ENCODE assay signal across 30 cellular contexts in the genomic region with DNA sequence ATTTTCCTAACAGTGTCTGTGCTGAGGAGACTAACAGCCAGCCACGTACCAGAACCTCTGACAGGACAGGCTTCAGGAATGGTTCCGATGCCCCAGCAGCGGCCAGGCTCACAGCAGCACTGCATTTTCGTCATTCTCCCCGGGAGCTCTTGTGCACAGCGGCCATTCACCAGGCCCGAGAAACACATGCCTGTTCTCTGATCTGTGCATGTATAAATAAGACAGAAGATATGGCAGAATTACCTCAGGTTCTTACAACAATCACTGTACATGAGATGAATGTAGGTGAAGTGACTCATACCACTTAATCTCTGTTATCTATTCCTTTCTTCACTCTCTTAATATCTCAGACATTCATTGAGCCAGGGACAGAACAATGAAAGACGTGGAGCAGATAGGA.
"Had no signal": no experiment of that assay in that cellular context is flagged by ENCODE, and none has a peak within 500 bp of the region (broad histone marks: within the 10 kb centered on the region; RNA-seq: fewer than 3 reads in every experiment).

No MANE protein-coding gene starts in this region.

- H3K9me3 ChIP-seq: adrenal gland, breast epithelium, colonic mucosa, esophagus squamous epithelium, left lung, ovary, sigmoid colon, thoracic aorta, uterus had no signal

- H3K27ac ChIP-seq: adrenal gland, breast epithelium, colonic mucosa, epithelial cell of prostate, esophagus squamous epithelium, left lung, ovary, sigmoid colon, thoracic aorta, uterus, VCaP had no signal

- H3K27ac Mint-ChIP-seq: activated naive CD8-positive, alpha-beta T cell treated with anti-CD3 and anti-CD28 coated beads for 36 hours; nephron; progenitor cell of endocrine pancreas; stimulated activated effector memory CD8-positive, alpha-beta T cell treated with anti-CD3 and anti-CD28 coated beads, Interleukin-12 subunit alpha, Interleukin-12 subunit beta, amount 100 ng/mL, for 72 hours; stimulated activated naive CD8-positive, alpha-beta T cell treated with anti-CD3 and anti-CD28 coated beads, Interleukin-15, Interleukin-2, amounts not matched to agents 100 ng/mL and 50 ng/mL, for 24 hours; type B pancreatic cell had no signal

- H3K4me3 Mint-ChIP-seq: activated naive CD8-positive, alpha-beta T cell treated with anti-CD3 and anti-CD28 coated beads for 36 hours; nephron; stimulated activated effector memory CD8-positive, alpha-beta T cell treated with anti-CD3 and anti-CD28 coated beads, Interleukin-12 subunit alpha, Interleukin-12 subunit beta, amount 100 ng/mL, for 72 hours; stimulated activated naive CD8-positive, alpha-beta T cell treated with anti-CD3 and anti-CD28 coated beads, Interleukin-15, Interleukin-2, amounts not matched to agents 100 ng/mL and 50 ng/mL, for 24 hours; type B pancreatic cell had no signal

- FAIRE-seq: endometrium, small intestine, TTC549 had no signal

- H3K4me1 ChIP-seq: adrenal gland, breast epithelium, colonic mucosa, esophagus squamous epithelium, left lung, sigmoid colon, uterus had no signal

- H3K4me3 ChIP-seq: adrenal gland, breast epithelium, colonic mucosa, esophagus squamous epithelium, left lung, ovary, sigmoid colon, thoracic aorta, uterus had no signal

- H3K36me3 ChIP-seq: adrenal gland, breast epithelium, colonic mucosa, esophagus squamous epithelium, left lung, ovary, sigmoid colon, thoracic aorta, uterus had no signal

- H3K36me3 Mint-ChIP-seq: activated naive CD8-positive, alpha-beta T cell treated with anti-CD3 and anti-CD28 coated beads for 36 hours; stimulated activated effector memory CD8-positive, alpha-beta T cell treated with anti-CD3 and anti-CD28 coated beads, Interleukin-12 subunit alpha, Interleukin-12 subunit beta, amount 100 ng/mL, for 72 hours had no signal

- H3K27me3 ChIP-seq: adrenal gland, breast epithelium, colonic mucosa, esophagus squamous epithelium, left lung, ovary, sigmoid colon, uterus had no signal

- H3K9me3 Mint-ChIP-seq: activated naive CD8-positive, alpha-beta T cell treated with anti-CD3 and anti-CD28 coated beads for 36 hours; stimulated activated naive CD8-positive, alpha-beta T cell treated with anti-CD3 and anti-CD28 coated beads, Interleukin-15, Interleukin-2, amounts not matched to agents 100 ng/mL and 50 ng/mL, for 24 hours had no signal

- H3K4me1 Mint-ChIP-seq: activated naive CD8-positive, alpha-beta T cell treated with anti-CD3 and anti-CD28 coated beads for 36 hours; nephron; stimulated activated effector memory CD8-positive, alpha-beta T cell treated with anti-CD3 and anti-CD28 coated beads, Interleukin-12 subunit alpha, Interleukin-12 subunit beta, amount 100 ng/mL, for 72 hours had no signal

- DNase-seq: activated CD4-positive, alpha-beta T cell treated with anti-CD3 and anti-CD28 coated beads for 48 hours; activated CD4-positive, alpha-beta T cell treated with anti-CD3 and anti-CD28 coated beads, Interleukin-2, amount 50 U/mL, for 48 hours; activated CD8-positive, alpha-beta memory T cell treated with anti-CD3 and anti-CD28 coated beads for 24 hours; activated effector memory CD4-positive, alpha-beta T cell treated with Interleukin-2 at 50 U/mL for 16 hours; activated naive CD4-positive, alpha-beta T cell treated with Interleukin-2 at 50 U/mL for 16 hours; activated naive CD8-positive, alpha-beta T cell treated with anti-CD3 and anti-CD28 coated beads for 36 hours; adrenal gland; cerebellar nuclear complex; colonic mucosa; effector CD8-positive, alpha-beta T cell; esophagus squamous epithelium; head of caudate nucleus; left lung; ovary; sigmoid colon; small intestine; stimulated activated CD4-positive, alpha-beta T cell treated with anti-CD3 and anti-CD28 coated beads, Interleukin-4, amount 100 ng/mL, for 24 hours; T-helper 9 cell; uterus had no signal

- ATAC-seq: left lung had no signal

- H3K27me3 Mint-ChIP-seq: activated naive CD8-positive, alpha-beta T cell treated with anti-CD3 and anti-CD28 coated beads for 36 hours; progenitor cell of endocrine pancreas; stimulated activated naive CD8-positive, alpha-beta T cell treated with anti-CD3 and anti-CD28 coated beads, Interleukin-15, Interleukin-2, amounts not matched to agents 100 ng/mL and 50 ng/mL, for 24 hours; type B pancreatic cell had no signal
